2 cellular contexts compared by ENCODE assay signal in the genomic region with DNA sequence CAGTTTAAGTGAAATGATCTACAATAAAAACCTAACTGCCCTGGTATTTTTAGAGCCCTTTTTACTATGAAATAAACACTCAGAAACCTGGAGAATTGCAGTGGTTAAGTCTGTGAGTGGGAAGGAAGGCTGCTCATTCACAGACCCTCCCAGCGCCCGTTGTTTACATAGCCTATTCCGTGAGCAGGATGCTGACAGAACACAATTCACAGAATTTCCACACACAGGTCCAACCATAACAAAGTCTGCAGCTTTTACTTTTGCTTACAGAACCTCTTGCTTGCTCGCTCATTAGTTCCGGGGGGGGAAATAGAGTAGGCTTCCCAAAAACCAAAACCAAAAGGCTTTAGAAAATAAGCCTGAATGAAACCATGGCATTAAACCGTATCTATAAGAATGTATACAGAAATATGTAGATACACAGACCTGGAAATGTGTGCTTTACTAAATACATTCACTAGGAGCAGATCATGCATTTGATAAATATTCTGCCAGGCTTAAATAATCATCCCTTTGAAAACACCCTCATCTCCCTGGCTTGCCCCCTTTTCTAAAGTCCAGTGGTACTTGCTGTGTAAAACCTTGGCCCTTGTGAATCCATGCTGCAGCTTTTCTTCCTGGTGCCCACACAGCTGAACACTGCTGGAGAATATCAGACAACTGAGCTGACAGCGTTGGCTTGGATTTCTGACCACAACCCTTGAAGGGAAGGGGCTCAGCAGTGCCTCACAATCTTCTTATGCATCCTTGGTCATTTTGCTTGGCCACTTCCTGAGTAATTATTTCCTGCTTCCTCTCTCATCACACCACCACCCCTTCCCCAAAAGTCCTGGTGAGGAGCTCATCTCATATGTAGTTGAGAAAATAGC.
A peak's percentile ranks its signal among the peaks of the same experiment; 100 is the strongest.
TF ChIP-seq lines count a peak whose summit lies in the region.

No MANE protein-coding gene starts in this region.

TF ChIP-seq in GM12878, 131 proteins besides CTCF, POLR2A, EP300 and RAD21:
- TF ChIP-seq, protein P1, sequence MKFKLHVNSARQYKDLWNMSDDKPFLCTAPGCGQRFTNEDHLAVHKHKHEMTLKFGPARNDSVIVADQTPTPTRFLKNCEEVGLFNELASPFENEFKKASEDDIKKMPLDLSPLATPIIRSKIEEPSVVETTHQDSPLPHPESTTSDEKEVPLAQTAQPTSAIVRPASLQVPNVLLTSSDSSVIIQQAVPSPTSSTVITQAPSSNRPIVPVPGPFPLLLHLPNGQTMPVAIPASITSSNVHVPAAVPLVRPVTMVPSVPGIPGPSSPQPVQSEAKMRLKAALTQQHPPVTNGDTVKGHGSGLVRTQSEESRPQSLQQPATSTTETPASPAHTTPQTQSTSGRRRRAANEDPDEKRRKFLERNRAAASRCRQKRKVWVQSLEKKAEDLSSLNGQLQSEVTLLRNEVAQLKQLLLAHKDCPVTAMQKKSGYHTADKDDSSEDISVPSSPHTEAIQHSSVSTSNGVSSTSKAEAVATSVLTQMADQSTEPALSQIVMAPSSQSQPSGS (IDR thresholded peaks at IDR 0.05; ENCODE audit: low read length) = no peak
- TF ChIP-seq RUNX3 (IDR thresholded peaks at IDR 0.05; ENCODE audit: low read length) = 0 out of 2 replicates have a peak, but pooled peaks have one; percentile 21

TF ChIP-seq in HepG2, 621 proteins besides CTCF, POLR2A, EP300 and RAD21 (continued from another document):
- TF ChIP-seq FOXA1 (IDR thresholded peaks at IDR 0.05) (no peak), FOXA1 (CRISPR knock-in tag; IDR thresholded peaks at IDR 0.05) (peak; percentile 45; the same call in 1 of the 2 replicates), NR2F2 (IDR thresholded peaks at IDR 0.05; ENCODE audit: borderline replicate concordance, low read depth) (no peak), MAFK (conservative IDR thresholded peaks at IDR 0.05 in 1 of 2, IDR thresholded peaks at IDR 0.05 in 1 of 2; ENCODE audit: low read length in 2 of 2) (peak in 1 of 2 experiments; percentile 28; a peak in 1 of 4 replicates)
- TF ChIP-seq, protein P2, sequence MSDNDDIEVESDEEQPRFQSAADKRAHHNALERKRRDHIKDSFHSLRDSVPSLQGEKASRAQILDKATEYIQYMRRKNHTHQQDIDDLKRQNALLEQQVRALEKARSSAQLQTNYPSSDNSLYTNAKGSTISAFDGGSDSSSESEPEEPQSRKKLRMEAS (IDR thresholded peaks at IDR 0.05) = no peak
- TF ChIP-seq, protein P3, sequence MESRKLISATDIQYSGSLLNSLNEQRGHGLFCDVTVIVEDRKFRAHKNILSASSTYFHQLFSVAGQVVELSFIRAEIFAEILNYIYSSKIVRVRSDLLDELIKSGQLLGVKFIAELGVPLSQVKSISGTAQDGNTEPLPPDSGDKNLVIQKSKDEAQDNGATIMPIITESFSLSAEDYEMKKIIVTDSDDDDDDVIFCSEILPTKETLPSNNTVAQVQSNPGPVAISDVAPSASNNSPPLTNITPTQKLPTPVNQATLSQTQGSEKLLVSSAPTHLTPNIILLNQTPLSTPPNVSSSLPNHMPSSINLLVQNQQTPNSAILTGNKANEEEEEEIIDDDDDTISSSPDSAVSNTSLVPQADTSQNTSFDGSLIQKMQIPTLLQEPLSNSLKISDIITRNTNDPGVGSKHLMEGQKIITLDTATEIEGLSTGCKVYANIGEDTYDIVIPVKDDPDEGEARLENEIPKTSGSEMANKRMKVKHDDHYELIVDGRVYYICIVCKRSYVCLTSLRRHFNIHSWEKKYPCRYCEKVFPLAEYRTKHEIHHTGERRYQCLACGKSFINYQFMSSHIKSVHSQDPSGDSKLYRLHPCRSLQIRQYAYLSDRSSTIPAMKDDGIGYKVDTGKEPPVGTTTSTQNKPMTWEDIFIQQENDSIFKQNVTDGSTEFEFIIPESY (CRISPR knock-in tag; IDR thresholded peaks at IDR 0.05) = 0 out of 2 replicates have a peak, but pooled peaks have one; percentile 59
